ENCODE assay signal across 8 cellular contexts in genomic region chr22:17999851-18000250, GRCh38. TPM values are rescaled to one million over a fixed set of nuclear protein-coding genes. Genes with fewer than 3 reads are reported as not detected.
DNase-seq lines count a peak whose midpoint lies in the region; ATAC-seq and TF ChIP-seq lines count a peak whose summit lies in the region.

No MANE protein-coding gene starts in this region.

- H3K4me1 ChIP-seq in CD8-positive, alpha-beta T cell (ENCODE audit: insufficient read depth, low read length), result peaks cover 30% of the 10 kb centered on the region
- H3K4me1 ChIP-seq in Karpas-422 (ENCODE audit: low read length), result peaks cover 64% of the 10 kb centered on the region

- H3K9ac ChIP-seq in Karpas-422 (ENCODE audit: low read length), result peak overlapping the region; percentile 92
- peak overlapping the region; percentile 78 for H3K9ac ChIP-seq in neural cell (ENCODE audit: low read length)

- no peak for TF ChIP-seq RAD21 in neural cell (conservative IDR thresholded peaks at IDR 0.05)

- peak overlapping the region; percentile 92 for H3K4me2 ChIP-seq in Karpas-422 (ENCODE audit: low read depth, low read length, poor library complexity, severe bottlenecking)
- peak overlapping the region; percentile 71 for H3K4me2 ChIP-seq in neural cell (ENCODE audit: low read length)

- H3K4me3 Mint-ChIP-seq in CD8-positive, alpha-beta T cell, result peak overlapping the region; percentile 66

- CTCF ChIA-PET in CD8-positive, alpha-beta T cell (lab: Charles Lee), result interaction anchor here (1.0 to 1.2 kb wide), 2 partner anchors 169 to 170 kb away, joined by 3 read pairs; no protein-coding TSS in a partner anchor

- H2AFZ ChIP-seq in Karpas-422 (ENCODE audit: low read length) (no peak overlapping the region), neural cell (ENCODE audit: low read depth, low read length) (no peak overlapping the region)

- ATAC-seq in CD8-positive, alpha-beta T cell, result no peak

- intact Hi-C loops in CD8-positive, alpha-beta T cell (cut with DNase I, micrococcal nuclease), result loop anchor here (2.0 to 10.0 kb wide), 3 partner anchors 77 to 925 kb away; partner anchors contain the start of gene PEX26 (in 1 of the 2)
- intact Hi-C loops in head of caudate nucleus (cut with DNase I), result loop anchor here (5.0 kb wide), 1 partner anchor 77 kb away; the partner anchor contains the start of gene PEX26

- in situ Hi-C loops in GM13977 (cut with MboI; ENCODE audit: low pct_unique_long_range_greater_than_20kb, low sequenced_read_pairs, unreplicated experiment), result no loop called here

- H3K27me3 Mint-ChIP-seq in CD8-positive, alpha-beta T cell (ENCODE audit: low read depth), result peaks cover 9% of the 10 kb centered on the region

- H3K79me2 ChIP-seq in Karpas-422 (ENCODE audit: low read length), result peaks cover 74% of the 10 kb centered on the region
- H3K79me2 ChIP-seq in neural cell (replicated peaks; ENCODE audit: insufficient read depth, low read length), result peaks cover 27% of the 10 kb centered on the region

- TF ChIP-seq CTCF in CD8-positive, alpha-beta T cell (IDR thresholded peaks at IDR 0.05), result no peak
- no peak for TF ChIP-seq CTCF in coronary artery (IDR thresholded peaks at IDR 0.05)
- TF ChIP-seq CTCF in neural cell (IDR thresholded peaks at IDR 0.05; ENCODE audit: poor library complexity, severe bottlenecking), result no peak
- no peak for TF ChIP-seq CTCF in GM13977 (IDR thresholded peaks at IDR 0.05; ENCODE audit: extremely low read depth, insufficient read depth, missing control alignments)

- H3K27ac ChIP-seq in CD8-positive, alpha-beta T cell (ENCODE audit: low read depth, low read length), result no peak overlapping the region
- H3K27ac ChIP-seq in Karpas-422 (ENCODE audit: low read length) (peak overlapping the region; percentile 94), coronary artery (no peak overlapping the region), neural cell (ENCODE audit: low read length) (no peak overlapping the region)

- peaks cover 43% of the 10 kb centered on the region for H3K4me1 Mint-ChIP-seq in CD8-positive, alpha-beta T cell (ENCODE audit: low read depth)

- peak overlapping the region; percentile 38 for H3K27ac Mint-ChIP-seq in CD8-positive, alpha-beta T cell

- H3K36me3 Mint-ChIP-seq in CD8-positive, alpha-beta T cell, result no peaks in the 10 kb centered on the region

- H4K20me1 ChIP-seq in Karpas-422 (ENCODE audit: insufficient read depth, low read depth, low read length) (peaks cover 18% of the 10 kb centered on the region; the same call in 1 of the 2 replicates), neural cell (ENCODE audit: insufficient read depth) (peaks cover 5% of the 10 kb centered on the region)

- H3K36me3 ChIP-seq in CD8-positive, alpha-beta T cell (ENCODE audit: insufficient read depth, low read length), result no peaks in the 10 kb centered on the region
- H3K36me3 ChIP-seq in Karpas-422 (ENCODE audit: insufficient read depth, low read length) (peaks cover 12% of the 10 kb centered on the region), neural cell (ENCODE audit: insufficient read depth, low read length) (no peaks in the 10 kb centered on the region)

- H3K9me2 ChIP-seq in Karpas-422 (replicated peaks; ENCODE audit: insufficient read depth, low read length) (no peaks in the 10 kb centered on the region), neural cell (ENCODE audit: insufficient read depth, low read length) (no peaks in the 10 kb centered on the region)

- H3K27me3 ChIP-seq in CD8-positive, alpha-beta T cell (ENCODE audit: insufficient read depth, low read length), result no peaks in the 10 kb centered on the region
- H3K27me3 ChIP-seq in Karpas-422 (ENCODE audit: low read length) (no peaks in the 10 kb centered on the region), neural cell (ENCODE audit: insufficient read depth, low read depth, low read length) (no peaks in the 10 kb centered on the region)

- H3F3A ChIP-seq in neural cell (ENCODE audit: insufficient read depth, low read length, poor library complexity, severe bottlenecking), result no peaks in the 10 kb centered on the region

- H3K9me3 Mint-ChIP-seq in CD8-positive, alpha-beta T cell, result no peaks in the 10 kb centered on the region

- POLR2A ChIA-PET in CD8-positive, alpha-beta T cell (lab: Charles Lee), result no interaction called here

- H3K9me3 ChIP-seq in CD8-positive, alpha-beta T cell (ENCODE audit: low read length), result no peaks in the 10 kb centered on the region
- no peaks in the 10 kb centered on the region for H3K9me3 ChIP-seq in Karpas-422 (ENCODE audit: low read length)
- H3K9me3 ChIP-seq in neural cell (ENCODE audit: low read length), result no peaks in the 10 kb centered on the region

- DNase-seq in CD8-positive, alpha-beta T cell, result no peak
- DNase-seq in Karpas-422 (peak; percentile 46), coronary artery (ENCODE audit: low spot score) (no peak), GM13977 (ENCODE audit: low spot score) (no peak), head of caudate nucleus (no peak), midbrain (lab: John Stamatoyannopoulos, UW) (no peak)
- no peak for DNase-seq in central memory CD4-positive, alpha-beta T cell

- TF ChIP-seq EP300 in neural cell (conservative IDR thresholded peaks at IDR 0.05; ENCODE audit: poor library complexity, severe bottlenecking), result no peak

- peak overlapping the region; percentile 92 for H3K4me3 ChIP-seq in CD8-positive, alpha-beta T cell (ENCODE audit: low read depth, low read length)
- H3K4me3 ChIP-seq in Karpas-422 (ENCODE audit: low read length) (peak overlapping the region; percentile 94), coronary artery (peak overlapping the region; percentile 98), neural cell (ENCODE audit: low read length) (peak overlapping the region; percentile 88)

TF ChIP-seq in neural cell, 6 proteins besides CTCF, POLR2A, EP300 and RAD21:
- TF ChIP-seq MXI1 (conservative IDR thresholded peaks at IDR 0.05; ENCODE audit: poor library complexity, severe bottlenecking), result no peak

RNA-seq across cellular contexts. Expression of gene MICAL3, which starts 24.5 kb away (rescaled TPM):
- total RNA-seq in CD8-positive, alpha-beta T cell, result 10 to 100 TPM in 1 of 2 experiments, 1 to 10 TPM in 1; 7.0 to 11.7 TPM
- total RNA-seq in Karpas-422 (2014; rRNA removed; shearing (Covaris generic); ENCODE audit: low replicate concordance), result 54.9 and 64.1 TPM in 2 replicates
- 28.1 and 30.4 TPM in 2 replicates for polyA plus RNA-seq in neural cell
- 83.8 and 92.1 TPM in 2 replicates for polyA minus RNA-seq in neural cell
